9 cellular contexts compared by ENCODE assay signal in genomic region chr3:152244156-152244888, GRCh38. TPM values are rescaled to one million over a fixed set of nuclear protein-coding genes. Genes with fewer than 3 reads are reported as not detected.
DNase-seq lines count a peak whose midpoint lies in the region; ATAC-seq and TF ChIP-seq lines count a peak whose summit lies in the region.
"Had no signal": no experiment of that assay in that cellular context is flagged by ENCODE, and none has a peak within 500 bp of the region (broad histone marks: within the 10 kb centered on the region; RNA-seq: fewer than 3 reads in every experiment).

No MANE protein-coding gene starts in this region.

- H3K4me3 Mint-ChIP-seq in activated T-helper 17 cell treated with anti-CD3 and anti-CD28 coated beads, Interleukin-2, amount 50 U/mL, for 72 hours, result peak overlapping the region; percentile 82

- H3K36me3 ChIP-seq in sigmoid colon (no peaks in the 10 kb centered on the region), MG63 (no peaks in the 10 kb centered on the region)

- WGBS in right cardiac atrium, result 78% methylated on average over 2 of the region's 2 CpGs
- WGBS in sigmoid colon, 2 donors, result 41 to 64% methylated on average over 2 of the region's 2 CpGs

- ATAC-seq in Right ventricle myocardium superior (ENCODE audit: poor library complexity) (peak; percentile 39), right cardiac atrium (no peak)
- ATAC-seq in activated T-helper 17 cell treated with anti-CD3 and anti-CD28 coated beads, Interleukin-2, amount 50 U/mL, for 72 hours (replicated peaks), result peak; percentile 18

- H3K36me3 Mint-ChIP-seq in activated T-helper 17 cell treated with anti-CD3 and anti-CD28 coated beads, Interleukin-2, amount 50 U/mL, for 72 hours (ENCODE audit: low read depth), result peaks cover 5% of the 10 kb centered on the region

- no peak overlapping the region for H3K27ac ChIP-seq in right cardiac atrium (ENCODE audit: low read length)
- peak overlapping the region in 2 of 4 donors; percentile 53 to 63 for H3K27ac ChIP-seq in sigmoid colon

- H3K9me3 Mint-ChIP-seq in activated T-helper 17 cell treated with anti-CD3 and anti-CD28 coated beads, Interleukin-2, amount 50 U/mL, for 72 hours, result no peaks in the 10 kb centered on the region

- no peak for TF ChIP-seq CTCF in sigmoid colon (IDR thresholded peaks at IDR 0.05)

- H3K4me1 ChIP-seq in right cardiac atrium (ENCODE audit: control insufficient read depth, insufficient read depth, low read length) (no peaks in the 10 kb centered on the region), sigmoid colon (peaks cover 4 to 19% (median 12%) of the 10 kb centered on the region in 4 donors)

- H3K9me3 ChIP-seq in right cardiac atrium (ENCODE audit: control insufficient read depth, low read length), result no peaks in the 10 kb centered on the region
- no peaks in the 10 kb centered on the region for H3K9me3 ChIP-seq in sigmoid colon
- H3K9me3 ChIP-seq in MG63, result no peaks in the 10 kb centered on the region

- H3K27ac Mint-ChIP-seq in activated T-helper 17 cell treated with anti-CD3 and anti-CD28 coated beads, Interleukin-2, amount 50 U/mL, for 72 hours, result peak overlapping the region; percentile 83

- no peaks in the 10 kb centered on the region for H3K27me3 Mint-ChIP-seq in activated T-helper 17 cell treated with anti-CD3 and anti-CD28 coated beads, Interleukin-2, amount 50 U/mL, for 72 hours

- peaks cover 30% of the 10 kb centered on the region for H3K4me1 Mint-ChIP-seq in activated T-helper 17 cell treated with anti-CD3 and anti-CD28 coated beads, Interleukin-2, amount 50 U/mL, for 72 hours

- H3K27me3 ChIP-seq in right cardiac atrium (ENCODE audit: control insufficient read depth, insufficient read depth) (no peaks in the 10 kb centered on the region), sigmoid colon (no peaks in the 10 kb centered on the region), MG63 (no peaks in the 10 kb centered on the region)

- DNase-seq in Right ventricle myocardium superior (no peak), right cardiac atrium (no peak), NCI-H526 (lab: John Stamatoyannopoulos, UW) (no peak), sigmoid colon (no peak), MG63 (no peak), middle frontal gyrus (ENCODE audit: extremely low spot score, low spot score) (no peak)
- peak; percentile 82 for DNase-seq in Jurkat, Clone E6-1 (ENCODE audit: low read depth, low spot score)

- TF ChIP-seq POLR2A in sigmoid colon (IDR thresholded peaks at IDR 0.05), result no peak

- H3K4me3 ChIP-seq in right cardiac atrium (ENCODE audit: low read length) (no peak overlapping the region), sigmoid colon (no peak overlapping the region), MG63 (no peak overlapping the region)
- H3K4me3 ChIP-seq in Jurkat, Clone E6-1 (ENCODE audit: low read length), result peak overlapping the region; percentile 57
- H3K4me3 ChIP-seq: lung had no signal

- TF ChIP-seq EP300 in sigmoid colon (IDR thresholded peaks at IDR 0.05), result no peak

- intact Hi-C loops in Right ventricle myocardium superior (cut with DNase I) (no loop called here), right cardiac atrium (cut with DNase I) (no loop called here), sigmoid colon (cut with DNase I) (no loop called here)

RNA-seq across cellular contexts. Expression of gene MBNL1, which starts 24.4 kb away (rescaled TPM):
- total RNA-seq in Right ventricle myocardium superior (182 TPM), right cardiac atrium (100 to 1,000 TPM; 142 to 160 (median 154) TPM), sigmoid colon (100 to 1,000 TPM; 602 to 898 (median 756) TPM)
- polyA plus RNA-seq in right cardiac atrium (52.7 TPM), sigmoid colon (10 to 100 TPM; 60.5 to 74.7 (median 67.3) TPM)
- polyA plus RNA-seq in Jurkat, Clone E6-1 (2012; ENCODE audit: insufficient read depth, insufficient read length), result 69.0 TPM
- 100 to 1,000 TPM; 322 to 452 TPM for total RNA-seq in activated T-helper 17 cell treated with anti-CD3 and anti-CD28 coated beads, Interleukin-2, amount 50 U/mL, for 72 hours
- total RNA-seq in MG63 (2014; rRNA removed; shearing (Covaris generic); ENCODE audit: low replicate concordance), result 171 and 176 TPM in 2 replicates

Comparison
In these comparisons a context has a peak if more than half of its experiments do, and no peak if none do; other contexts are left out.
1. ATAC-seq: peak in Right ventricle myocardium superior (single experiment) and activated T-helper 17 cell treated with anti-CD3 and anti-CD28 coated beads, Interleukin-2, amount 50 U/mL, for 72 hours (single experiment); none in right cardiac atrium (0 of 2).